Comparison of ENCODE assay signal across 8 cellular contexts in genomic region chr1:203627819-203628184, GRCh38. TPM values are rescaled to one million over a fixed set of nuclear protein-coding genes. Genes with fewer than 3 reads are reported as not detected.
DNase-seq lines count a peak whose midpoint lies in the region; ATAC-seq and TF ChIP-seq lines count a peak whose summit lies in the region.

No MANE protein-coding gene starts in this region.

- intact Hi-C loops in right cardiac atrium (cut with DNase I) (loop anchor here (2.0 to 10.0 kb wide), 7 partner anchors 44 to 147 kb away; no protein-coding TSS in a partner anchor), sigmoid colon (cut with DNase I) (loop anchor here (2.0 kb wide), 5 partner anchors 45 to 123 kb away; no protein-coding TSS in a partner anchor)

- no peaks in the 10 kb centered on the region for H3K36me3 Mint-ChIP-seq in activated naive CD8-positive, alpha-beta T cell treated with anti-CD3 and anti-CD28 coated beads for 36 hours

- H3K4me1 Mint-ChIP-seq in activated naive CD8-positive, alpha-beta T cell treated with anti-CD3 and anti-CD28 coated beads for 36 hours = peaks cover 58% of the 10 kb centered on the region

- H3K9me3 Mint-ChIP-seq in activated naive CD8-positive, alpha-beta T cell treated with anti-CD3 and anti-CD28 coated beads for 36 hours = no peaks in the 10 kb centered on the region

- TF ChIP-seq CTCF in sigmoid colon (IDR thresholded peaks at IDR 0.05) = no peak

- H3K4me1 ChIP-seq in right cardiac atrium (ENCODE audit: control insufficient read depth, insufficient read depth, low read length) (peaks cover 19% of the 10 kb centered on the region), sigmoid colon (peaks cover 0 to 55% (median 47%) of the 10 kb centered on the region in 4 donors)

- peak overlapping the region; percentile 84 for H3K4me3 Mint-ChIP-seq in activated naive CD8-positive, alpha-beta T cell treated with anti-CD3 and anti-CD28 coated beads for 36 hours

- no peak for TF ChIP-seq EP300 in sigmoid colon (IDR thresholded peaks at IDR 0.05)

- H3K27ac Mint-ChIP-seq in activated naive CD8-positive, alpha-beta T cell treated with anti-CD3 and anti-CD28 coated beads for 36 hours = peak overlapping the region; percentile 30

- no peak for TF ChIP-seq POLR2A in sigmoid colon (IDR thresholded peaks at IDR 0.05)

- H3K9me3 ChIP-seq in right cardiac atrium (ENCODE audit: control insufficient read depth, low read length) (no peaks in the 10 kb centered on the region), sigmoid colon (no peaks in the 10 kb centered on the region)

- WGBS in right cardiac atrium = under 1% methylated on average over 9 of the region's 9 CpGs
- WGBS in sigmoid colon, 2 donors = 1 to 2% methylated on average over 9 of the region's 9 CpGs

- ATAC-seq in right cardiac atrium (peak; percentile 3 to 26), HG03521 (IDR thresholded peaks at IDR 0.05; ENCODE audit: unreplicated experiment) (no peak), GM19395 (IDR thresholded peaks at IDR 0.05; ENCODE audit: unreplicated experiment) (no peak)

- H3K4me3 ChIP-seq in right cardiac atrium (ENCODE audit: low read length) = peak overlapping the region; percentile 94
- peak overlapping the region; percentile 71 to 88 (median 86) for H3K4me3 ChIP-seq in sigmoid colon

- no peaks in the 10 kb centered on the region for H3K36me3 ChIP-seq in sigmoid colon

- no peaks in the 10 kb centered on the region for H3K27me3 Mint-ChIP-seq in activated naive CD8-positive, alpha-beta T cell treated with anti-CD3 and anti-CD28 coated beads for 36 hours

- H3K27ac ChIP-seq in right cardiac atrium (ENCODE audit: low read length) (peak overlapping the region; percentile 99), sigmoid colon (peak overlapping the region; percentile 88 to 98 (median 94))

- H3K27me3 ChIP-seq in right cardiac atrium (ENCODE audit: control insufficient read depth, insufficient read depth) = no peaks in the 10 kb centered on the region
- H3K27me3 ChIP-seq in sigmoid colon = no peaks in the 10 kb centered on the region

- DNase-seq in DMS153 treated with DMSO at 0.1 percent for 48 hours (lab: John Stamatoyannopoulos, UW; ENCODE audit: unreplicated experiment) = peak; percentile 14
- DNase-seq in M059J (ENCODE audit: low read depth) = peak; percentile 69
- peak; percentile 28 for DNase-seq in activated naive CD8-positive, alpha-beta T cell treated with anti-CD3 and anti-CD28 coated beads for 36 hours
- peak in 1 of 3 donors; percentile 37 for DNase-seq in right cardiac atrium
- peak; percentile 79 for DNase-seq in sigmoid colon
- no peak for DNase-seq in NAMALWA (ENCODE audit: low spot score)

RNA-seq across cellular contexts. Expression of gene ATP2B4, which starts 1.2 kb away (rescaled TPM):
- 55.2 and 85.4 TPM in 2 replicates for total RNA-seq in M059J (2014; rRNA removed; shearing (Covaris generic))
- total RNA-seq in activated naive CD8-positive, alpha-beta T cell treated with anti-CD3 and anti-CD28 coated beads for 36 hours = 1 to 10 TPM; 5.3 to 6.4 TPM
- 100 to 1,000 TPM in 3 of 4 donors, 10 to 100 TPM in 1; 97.0 to 132 (median 112) TPM for total RNA-seq in right cardiac atrium
- 65.7 TPM for polyA plus RNA-seq in right cardiac atrium
- total RNA-seq in sigmoid colon = 100 to 1,000 TPM; 229 to 595 (median 347) TPM
- polyA plus RNA-seq in sigmoid colon = 10 to 100 TPM in 1 of 3 donors, 1 to 10 TPM in 2; 1.6 to 34.5 (median 4.2) TPM

Comparison
In these comparisons a context has a peak if more than half of its experiments do, and no peak if none do; other contexts are left out.
1. ATAC-seq: peak in right cardiac atrium (2 of 2); none in HG03521 (single experiment) and GM19395 (single experiment).